ENCODE assay signal across 14 cellular contexts in the genomic region with DNA sequence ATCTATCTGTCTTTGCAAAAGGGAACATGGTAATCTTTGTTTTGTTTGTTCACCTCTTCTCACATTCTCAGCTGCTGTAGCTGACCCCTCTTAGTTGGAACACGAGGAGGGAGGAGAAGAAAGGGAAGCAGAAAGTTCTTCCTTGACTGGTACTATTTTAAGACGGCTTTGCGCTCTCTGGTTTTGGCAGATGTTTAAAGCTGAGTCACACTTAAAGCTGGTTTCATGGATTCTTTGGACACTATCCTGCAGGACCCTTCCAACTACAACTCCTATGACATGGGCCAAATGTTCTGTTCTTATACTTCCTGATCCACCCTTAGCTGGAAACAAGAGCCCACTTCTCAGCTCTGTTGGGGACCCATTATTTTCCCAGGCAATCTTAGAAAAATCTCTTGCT. TPM values are rescaled to one million over a fixed set of nuclear protein-coding genes. Genes with fewer than 3 reads are reported as not detected.
DNase-seq lines count a peak whose midpoint lies in the region; ATAC-seq and TF ChIP-seq lines count a peak whose summit lies in the region.
"Had no signal": no experiment of that assay in that cellular context is flagged by ENCODE, and none has a peak within 500 bp of the region (broad histone marks: within the 10 kb centered on the region; RNA-seq: fewer than 3 reads in every experiment).

No MANE protein-coding gene starts in this region.

- H3K4me3 Mint-ChIP-seq in GM23338: no peak overlapping the region
- H3K4me3 Mint-ChIP-seq: activated CD4-positive, alpha-beta memory T cell treated with anti-CD3 and anti-CD28 coated beads for 36 hours; activated T-helper 17 cell treated with anti-CD3 and anti-CD28 coated beads, Interleukin-2, amount 50 U/mL, for 72 hours had no signal

- ATAC-seq in GM23338: no peak
- ATAC-seq in heart right ventricle: peak; percentile 50 to 89 (median 80)
- ATAC-seq: activated T-helper 17 cell treated with anti-CD3 and anti-CD28 coated beads, Interleukin-2, amount 50 U/mL, for 72 hours had no signal

- no peaks in the 10 kb centered on the region for H3K36me3 Mint-ChIP-seq in GM23338 (ENCODE audit: low read depth)
- H3K36me3 Mint-ChIP-seq: activated CD4-positive, alpha-beta memory T cell treated with anti-CD3 and anti-CD28 coated beads for 36 hours had no signal

- H3K36me3 ChIP-seq in GM23338 (ENCODE audit: insufficient read depth) (no peaks in the 10 kb centered on the region), adipocyte (ENCODE audit: control insufficient read depth, insufficient read depth, low read length, severe bottlenecking) (no peaks in the 10 kb centered on the region), heart right ventricle (no peaks in the 10 kb centered on the region)

- TF ChIP-seq CTCF in GM23338 (conservative IDR thresholded peaks at IDR 0.05; ENCODE audit: low read depth in 2 of 2): no peak
- TF ChIP-seq CTCF in heart right ventricle (IDR thresholded peaks at IDR 0.05): no peak

- H3K4me3 ChIP-seq in GM23338: no peak overlapping the region
- H3K4me3 ChIP-seq in adipocyte (ENCODE audit: low read length): peak overlapping the region; percentile 84
- no peak overlapping the region for H3K4me3 ChIP-seq in heart right ventricle
- H3K4me3 ChIP-seq: testis had no signal

- peak overlapping the region; percentile 36; the same call in 1 of the 2 replicates for H2AFZ ChIP-seq in GM23338

- DNase-seq in GM23338 (ENCODE audit: low spot score) (no peak), adipocyte (ENCODE audit: low read depth) (peak; percentile 12), heart right ventricle (peak in 1 of 2 donors; percentile 14), stromal cell of bone marrow (ENCODE audit: low read depth) (peak; percentile 58), hippocampal formation (lab: John Stamatoyannopoulos, UW) (no peak), ACHN (no peak), NCI-H1105 treated with DMSO at 0.1 percent for 48 hours (lab: John Stamatoyannopoulos, UW) (no peak)
- no peak for DNase-seq in activated naive CD4-positive, alpha-beta T cell (lab: John Stamatoyannopoulos, UW)
- DNase-seq: activated CD4-positive, alpha-beta memory T cell treated with anti-CD3 and anti-CD28 coated beads for 36 hours; effector CD8-positive, alpha-beta T cell; NCI-H2171; posterior cingulate gyrus; testis had no signal

- H3K9ac ChIP-seq in adipocyte (ENCODE audit: low read length): peak overlapping the region; percentile 50

- H4K20me1 ChIP-seq in GM23338 (replicated peaks; ENCODE audit: insufficient read depth): no peaks in the 10 kb centered on the region

- peaks cover 15% of the 10 kb centered on the region for H3K27me3 Mint-ChIP-seq in GM23338 (ENCODE audit: insufficient read depth, low read depth, poor library complexity)

- no peak overlapping the region for H3K27ac ChIP-seq in GM23338 (ENCODE audit: low read depth)
- H3K27ac ChIP-seq in heart right ventricle: peak overlapping the region in 5 of 10 donors; percentile 11 to 44 (median 30)
- H3K27ac ChIP-seq: testis had no signal

- in situ Hi-C loops in ACHN (cut with HindIII; ENCODE audit: low pct_ligation_motif_present, low pct_unique_long_range_greater_than_20kb, low sequenced_read_pairs): no loop called here

- H3K27me3 ChIP-seq in GM23338 (ENCODE audit: insufficient read depth) (no peaks in the 10 kb centered on the region), adipocyte (replicated peaks; ENCODE audit: control insufficient read depth, insufficient read depth, low read length) (no peaks in the 10 kb centered on the region), heart right ventricle (peaks cover 0 to 8% (median 0%) of the 10 kb centered on the region in 7 donors)
- H3K27me3 ChIP-seq: testis had no signal

- no peaks in the 10 kb centered on the region for H3K9me2 ChIP-seq in GM23338 (ENCODE audit: insufficient read depth)

- intact Hi-C loops in heart right ventricle (cut with DNase I): loop anchor here in 1 of 10 donors (2.0 to 5.0 kb wide), 2 partner anchors 40 to 63 kb away; partner anchors contain the start of gene FXR1

- H3K9me3 ChIP-seq in adipocyte (ENCODE audit: control insufficient read depth, low read length): no peaks in the 10 kb centered on the region
- peaks cover 0 to 7% (median 0%) of the 10 kb centered on the region in 11 donors for H3K9me3 ChIP-seq in heart right ventricle
- H3K9me3 ChIP-seq: testis had no signal

- peaks cover 12% of the 10 kb centered on the region; the same call in 2 of the 3 replicates for H3K4me1 Mint-ChIP-seq in GM23338
- H3K4me1 Mint-ChIP-seq: activated T-helper 17 cell treated with anti-CD3 and anti-CD28 coated beads, Interleukin-2, amount 50 U/mL, for 72 hours had no signal

- no peaks in the 10 kb centered on the region for H3F3A ChIP-seq in GM23338 (replicated peaks; ENCODE audit: low read depth)

- 20 to 33% methylated on average over 3 of the region's 3 CpGs for WGBS in heart right ventricle, 2 donors

- H3K27ac Mint-ChIP-seq in GM23338: no peak overlapping the region
- H3K27ac Mint-ChIP-seq: activated CD4-positive, alpha-beta memory T cell treated with anti-CD3 and anti-CD28 coated beads for 36 hours; activated T-helper 17 cell treated with anti-CD3 and anti-CD28 coated beads, Interleukin-2, amount 50 U/mL, for 72 hours had no signal

- no peaks in the 10 kb centered on the region for H3K79me2 ChIP-seq in GM23338 (replicated peaks; ENCODE audit: insufficient read depth)

- H3K4me1 ChIP-seq in GM23338 (ENCODE audit: insufficient read depth) (peaks cover 12% of the 10 kb centered on the region; the same call in 1 of the 2 replicates), adipocyte (ENCODE audit: control insufficient read depth, insufficient read depth, low read length) (peaks cover 28% of the 10 kb centered on the region), heart right ventricle (peaks cover 0 to 27% (median 16%) of the 10 kb centered on the region in 9 donors)

- no peak overlapping the region for H3K4me2 ChIP-seq in GM23338

- no peaks in the 10 kb centered on the region for H3K9me3 Mint-ChIP-seq in GM23338
- H3K9me3 Mint-ChIP-seq: activated CD4-positive, alpha-beta memory T cell treated with anti-CD3 and anti-CD28 coated beads for 36 hours; activated T-helper 17 cell treated with anti-CD3 and anti-CD28 coated beads, Interleukin-2, amount 50 U/mL, for 72 hours had no signal

TF ChIP-seq in GM23338, 12 proteins besides CTCF, POLR2A, EP300 and RAD21 (continues in another document):
- TF ChIP-seq, protein P1, sequence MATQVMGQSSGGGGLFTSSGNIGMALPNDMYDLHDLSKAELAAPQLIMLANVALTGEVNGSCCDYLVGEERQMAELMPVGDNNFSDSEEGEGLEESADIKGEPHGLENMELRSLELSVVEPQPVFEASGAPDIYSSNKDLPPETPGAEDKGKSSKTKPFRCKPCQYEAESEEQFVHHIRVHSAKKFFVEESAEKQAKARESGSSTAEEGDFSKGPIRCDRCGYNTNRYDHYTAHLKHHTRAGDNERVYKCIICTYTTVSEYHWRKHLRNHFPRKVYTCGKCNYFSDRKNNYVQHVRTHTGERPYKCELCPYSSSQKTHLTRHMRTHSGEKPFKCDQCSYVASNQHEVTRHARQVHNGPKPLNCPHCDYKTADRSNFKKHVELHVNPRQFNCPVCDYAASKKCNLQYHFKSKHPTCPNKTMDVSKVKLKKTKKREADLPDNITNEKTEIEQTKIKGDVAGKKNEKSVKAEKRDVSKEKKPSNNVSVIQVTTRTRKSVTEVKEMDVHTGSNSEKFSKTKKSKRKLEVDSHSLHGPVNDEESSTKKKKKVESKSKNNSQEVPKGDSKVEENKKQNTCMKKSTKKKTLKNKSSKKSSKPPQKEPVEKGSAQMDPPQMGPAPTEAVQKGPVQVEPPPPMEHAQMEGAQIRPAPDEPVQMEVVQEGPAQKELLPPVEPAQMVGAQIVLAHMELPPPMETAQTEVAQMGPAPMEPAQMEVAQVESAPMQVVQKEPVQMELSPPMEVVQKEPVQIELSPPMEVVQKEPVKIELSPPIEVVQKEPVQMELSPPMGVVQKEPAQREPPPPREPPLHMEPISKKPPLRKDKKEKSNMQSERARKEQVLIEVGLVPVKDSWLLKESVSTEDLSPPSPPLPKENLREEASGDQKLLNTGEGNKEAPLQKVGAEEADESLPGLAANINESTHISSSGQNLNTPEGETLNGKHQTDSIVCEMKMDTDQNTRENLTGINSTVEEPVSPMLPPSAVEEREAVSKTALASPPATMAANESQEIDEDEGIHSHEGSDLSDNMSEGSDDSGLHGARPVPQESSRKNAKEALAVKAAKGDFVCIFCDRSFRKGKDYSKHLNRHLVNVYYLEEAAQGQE (IDR thresholded peaks at IDR 0.05; ENCODE audit: unreplicated experiment): no peak
- TF ChIP-seq ZNF114 (CRISPR knock-in tag; IDR thresholded peaks at IDR 0.05): no peak
- no peak for TF ChIP-seq EZH2 (IDR thresholded peaks at IDR 0.05; ENCODE audit: low read depth, unreplicated experiment)
- TF ChIP-seq ETS1 (IDR thresholded peaks at IDR 0.05): no peak
- TF ChIP-seq STAT1 (IDR thresholded peaks at IDR 0.05; ENCODE audit: unreplicated experiment): no peak
- TF ChIP-seq EZH2phosphoT487 (IDR thresholded peaks at IDR 0.05; ENCODE audit: unreplicated experiment): no peak
- TF ChIP-seq ZNF331 (CRISPR knock-in tag; IDR thresholded peaks at IDR 0.05; ENCODE audit: low read depth): no peak
- TF ChIP-seq POLR2AphosphoS5 (IDR thresholded peaks at IDR 0.05; ENCODE audit: low read depth): no peak
- no peak for TF ChIP-seq JUNB (IDR thresholded peaks at IDR 0.05; ENCODE audit: unreplicated experiment)

RNA-seq across cellular contexts. Expression of gene FXR1, which starts 40.6 kb away (rescaled TPM):
- 208 and 228 TPM in 2 replicates for total RNA-seq in GM23338 (2014; rRNA removed; shearing (Covaris generic))
- polyA plus RNA-seq in GM23338 (2016; fragmentation: Nextera tagmentation; extraction: Ambion mirVana): 131 and 136 TPM in 2 replicates
- 100 to 1,000 TPM; 196 to 314 (median 274) TPM for total RNA-seq in heart right ventricle
- 100 to 1,000 TPM in 1 of 2 donors, 10 to 100 TPM in 1; 69.6 to 123 TPM for polyA plus RNA-seq in heart right ventricle

Comparison
In these comparisons a context has a peak if more than half of its experiments do, and no peak if none do; other contexts are left out.
1. DNase-seq: peak in adipocyte (single experiment) and stromal cell of bone marrow (single experiment); none in GM23338 (single experiment), hippocampal formation (0 of 2), ACHN (single experiment), activated naive CD4-positive, alpha-beta T cell (0 of 4) and NCI-H1105 treated with DMSO at 0.1 percent for 48 hours (single experiment).